In the genomic region with DNA sequence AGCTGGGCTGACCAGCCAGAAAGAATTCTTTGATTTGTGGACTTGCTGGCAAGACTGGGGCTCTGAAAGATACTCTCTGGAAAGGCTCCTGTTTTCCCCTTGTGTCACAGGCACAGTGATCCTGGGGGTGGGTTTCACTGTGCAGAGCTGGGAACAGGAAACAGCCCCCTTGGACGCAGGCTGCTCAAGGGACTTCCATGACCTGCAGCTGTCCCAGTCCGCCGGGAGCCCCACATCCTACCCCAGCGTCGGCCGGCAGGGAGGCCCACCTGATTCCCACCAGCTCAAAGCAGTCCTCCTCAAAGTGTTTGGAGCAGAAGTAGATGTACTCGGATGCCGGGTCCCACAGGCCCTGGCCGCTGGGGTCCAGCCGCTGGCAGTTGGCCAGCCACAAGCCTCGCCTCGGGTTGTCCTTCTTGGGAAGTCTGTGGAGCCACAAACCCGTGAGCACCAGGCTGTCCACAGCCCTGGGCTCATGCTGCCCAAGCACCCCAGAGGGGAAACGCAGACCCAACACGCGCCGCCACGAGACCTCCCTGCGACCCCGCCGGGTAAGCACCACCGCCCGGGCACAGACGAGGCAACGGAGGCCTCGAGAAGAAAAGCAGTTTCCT, we compare ENCODE assay signal across 8 cellular contexts. TPM values are rescaled to one million over a fixed set of nuclear protein-coding genes. Genes with fewer than 3 reads are reported as not detected.
DNase-seq lines count a peak whose midpoint lies in the region; ATAC-seq and TF ChIP-seq lines count a peak whose summit lies in the region.

No MANE protein-coding gene starts in this region.

- H2BK5ac ChIP-seq in IMR-90 (ENCODE audit: low read depth, low read length, poor library complexity, severe bottlenecking) = peak overlapping the region; percentile 84

- CTCF ChIA-PET in IMR-90 (lab: Yijun Ruan, JAX) = no interaction called here

- POLR2A ChIA-PET in IMR-90 (lab: Charles Lee; ENCODE audit: unreplicated experiment) = no interaction called here

- H3K4me1 ChIP-seq in IMR-90 (ENCODE audit: control insufficient read depth, insufficient read depth, low read length) (peaks cover 15% of the 10 kb centered on the region), mucosa of descending colon (ENCODE audit: low read depth) (peaks cover 30% of the 10 kb centered on the region)

- no peak for DNase-seq in IMR-90
- peak in 7 of 61 donors; percentile 40 to 66 (median 57) for DNase-seq in caudate nucleus (lab: John Stamatoyannopoulos, UW)
- no peak for DNase-seq in mucosa of descending colon
- DNase-seq in GF-D8 (lab: John Stamatoyannopoulos, UW) = no peak
- DNase-seq in NCI-H2196 treated with DMSO at 0.1 percent for 48 hours (lab: John Stamatoyannopoulos, UW; ENCODE audit: unreplicated experiment) = no peak
- DNase-seq in NCI-H146 (lab: John Stamatoyannopoulos, UW) = no peak

- peak overlapping the region; percentile 97 for H2AFZ ChIP-seq in IMR-90 (replicated peaks; ENCODE audit: low read length, poor library complexity)

- peak overlapping the region; percentile 93 for H4K5ac ChIP-seq in IMR-90 (ENCODE audit: low read depth, low read length)

- H3K36me3 ChIP-seq in IMR-90 (ENCODE audit: control insufficient read depth, insufficient read depth, low read length) = peaks cover 30% of the 10 kb centered on the region
- H3K36me3 ChIP-seq in mucosa of descending colon (ENCODE audit: low read depth) = no peaks in the 10 kb centered on the region

- peaks cover 19 to 49% of the 10 kb centered on the region in 2 experiments for H3K79me1 ChIP-seq in IMR-90 (ENCODE audit: low read depth in 1 of 2, low read length in 2 of 2)

- 0% methylated on average over 13 of the region's 26 CpGs; no CpG with 5 or more reads in 1 of the 2 experiments for WGBS in IMR-90 (ENCODE audit: extremely low coverage in 2 of 2, insufficient read length in 1 of 2), 2 experiments

- H2BK20ac ChIP-seq in IMR-90 (ENCODE audit: low read depth, low read length) = peak overlapping the region; percentile 26; the same call in 1 of the 2 replicates

- intact Hi-C loops in IMR-90 (cut with micrococcal nuclease) = no loop called here
- intact Hi-C loops in mucosa of descending colon (cut with DNase I, micrococcal nuclease) = no loop called here

- peaks cover 9% of the 10 kb centered on the region; the same call in 1 of the 2 replicates for H4K20me1 ChIP-seq in IMR-90 (ENCODE audit: insufficient read depth, low read length)

- H3K27ac ChIP-seq in IMR-90 (ENCODE audit: insufficient read depth, low read length) (peak overlapping the region; percentile 93), caudate nucleus (ENCODE audit: low read depth, low read length) (peak overlapping the region; percentile 92)

- dilution Hi-C loops in IMR-90 (cut with HindIII; ENCODE audit: low sequenced_read_pairs, unreplicated experiment) = no loop called here

- peak overlapping the region; percentile 100 for H2AK9ac ChIP-seq in IMR-90 (replicated peaks; ENCODE audit: low read depth, low read length, poor library complexity)

- peak overlapping the region; percentile 89 for H4K91ac ChIP-seq in IMR-90 (ENCODE audit: insufficient read depth, low read depth, low read length)

- peak overlapping the region; percentile 93 for H3K23ac ChIP-seq in IMR-90 (ENCODE audit: low read depth, low read length)

- no peaks in the 10 kb centered on the region for H3K27me3 ChIP-seq in IMR-90 (ENCODE audit: control insufficient read depth, insufficient read depth, low read length)

- peak overlapping the region; percentile 93 for H3K4me2 ChIP-seq in IMR-90 (ENCODE audit: low read depth, low read length)

- H2AK5ac ChIP-seq in IMR-90 (ENCODE audit: low read depth, low read length) = peak overlapping the region; percentile 76

- peak overlapping the region; percentile 77 for H3K56ac ChIP-seq in IMR-90 (ENCODE audit: extremely low read depth, insufficient read depth, low read length)

- ATAC-seq in GM18867 (IDR thresholded peaks at IDR 0.05; ENCODE audit: unreplicated experiment) = peak; percentile 2
- peak; percentile 3 for ATAC-seq in IMR-90 (ENCODE audit: low read depth)
- ATAC-seq in mucosa of descending colon = no peak
- ATAC-seq in HG03139 (IDR thresholded peaks at IDR 0.05; ENCODE audit: unreplicated experiment) = no peak

- TF ChIP-seq RAD21 in IMR-90 (IDR thresholded peaks at IDR 0.05; ENCODE audit: low read length) = no peak

- H2BK15ac ChIP-seq in IMR-90 (ENCODE audit: low read depth, low read length) = no peak overlapping the region

- peak overlapping the region; percentile 25; the same call in 1 of the 2 replicates for H3K18ac ChIP-seq in IMR-90 (ENCODE audit: low read depth, low read length)

- H3K14ac ChIP-seq in IMR-90 (replicated peaks; ENCODE audit: low read depth, low read length) = peak overlapping the region; percentile 96

- TF ChIP-seq CTCF in IMR-90 (conservative IDR thresholded peaks at IDR 0.05; ENCODE audit: low read depth, low read length) = no peak
- no peak for TF ChIP-seq CTCF in mucosa of descending colon (IDR thresholded peaks at IDR 0.05)

- in situ Hi-C loops in IMR-90 (cut with MboI; ENCODE audit: low sequenced_read_pairs) = no loop called here

- H4K8ac ChIP-seq in IMR-90 (ENCODE audit: low read depth in 2 of 2, low read length in 2 of 2) = peak overlapping the region; percentile 91 to 97

- H3K4ac ChIP-seq in IMR-90 (ENCODE audit: low read depth, low read length) = peak overlapping the region; percentile 90

- no peak for TF ChIP-seq POLR2A in IMR-90 (IDR thresholded peaks at IDR 0.05; ENCODE audit: low read depth, low read length)

- TSS peak; percentile 47 for BruUV-seq in IMR-90 (replicated peaks; lab: Mats Ljungman, UMichigan)

- H3K4me3 ChIP-seq in IMR-90 (ENCODE audit: insufficient read depth, low read depth, low read length) (peak overlapping the region; percentile 75), mucosa of descending colon (peak overlapping the region; percentile 67)

- peaks cover 13% of the 10 kb centered on the region; the same call in 1 of the 2 replicates for H3K9me1 ChIP-seq in IMR-90 (ENCODE audit: insufficient read depth, low read length)

- H3K9ac ChIP-seq in IMR-90 (ENCODE audit: low read depth, low read length) = peak overlapping the region; percentile 76

- no peak overlapping the region; the same call in 1 of the 2 replicates for H2BK120ac ChIP-seq in IMR-90 (ENCODE audit: low read depth, low read length)

- H3K9me3 ChIP-seq in IMR-90 (ENCODE audit: control insufficient read depth, insufficient read depth, low read length) = no peaks in the 10 kb centered on the region
- H3K9me3 ChIP-seq in mucosa of descending colon = no peaks in the 10 kb centered on the region

TF ChIP-seq in IMR-90, 13 proteins besides CTCF, POLR2A, EP300 and RAD21 (continues in another document):
- TF ChIP-seq NFE2L2 (IDR thresholded peaks at IDR 0.05; ENCODE audit: low read depth, low read length) = no peak
- no peak for TF ChIP-seq MAZ (IDR thresholded peaks at IDR 0.05; ENCODE audit: borderline replicate concordance, low read depth, low read length)
- no peak for TF ChIP-seq CHD1 (IDR thresholded peaks at IDR 0.05; ENCODE audit: low read depth, low read length)
- TF ChIP-seq RFX5 (IDR thresholded peaks at IDR 0.05; ENCODE audit: low read depth, low read length) = no peak
- TF ChIP-seq SMC3 (IDR thresholded peaks at IDR 0.05; ENCODE audit: low read depth, low read length) = no peak
- no peak for TF ChIP-seq CEBPB (IDR thresholded peaks at IDR 0.05; ENCODE audit: low read depth, low read length)
- no peak for TF ChIP-seq MXI1 (IDR thresholded peaks at IDR 0.05; ENCODE audit: borderline replicate concordance, low read depth, low read length)
- no peak for TF ChIP-seq RCOR1 (IDR thresholded peaks at IDR 0.05; ENCODE audit: insufficient replicate concordance, low read length)
- TF ChIP-seq MAFK (IDR thresholded peaks at IDR 0.05; ENCODE audit: low read depth, low read length) = no peak
- TF ChIP-seq FOS (IDR thresholded peaks at IDR 0.05; ENCODE audit: low read depth, low read length) = no peak
- TF ChIP-seq, protein P1, sequence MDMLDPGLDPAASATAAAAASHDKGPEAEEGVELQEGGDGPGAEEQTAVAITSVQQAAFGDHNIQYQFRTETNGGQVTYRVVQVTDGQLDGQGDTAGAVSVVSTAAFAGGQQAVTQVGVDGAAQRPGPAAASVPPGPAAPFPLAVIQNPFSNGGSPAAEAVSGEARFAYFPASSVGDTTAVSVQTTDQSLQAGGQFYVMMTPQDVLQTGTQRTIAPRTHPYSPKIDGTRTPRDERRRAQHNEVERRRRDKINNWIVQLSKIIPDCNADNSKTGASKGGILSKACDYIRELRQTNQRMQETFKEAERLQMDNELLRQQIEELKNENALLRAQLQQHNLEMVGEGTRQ (IDR thresholded peaks at IDR 0.05; ENCODE audit: low read depth, low read length) = no peak

RNA-seq across cellular contexts. Expression of gene THAP7, which starts 0.8 kb away (rescaled TPM):
- total RNA-seq in IMR-90 (2012; rRNA removed) (13.3 and 14.2 TPM in 2 replicates), mucosa of descending colon (10 to 100 TPM; 16.8 to 27.8 (median 19.8) TPM)
- 19.8 and 23.2 TPM in 2 replicates for polyA plus RNA-seq in IMR-90 (2012; rRNA removed)
- 20.8 and 28.8 TPM in 2 replicates for polyA plus RNA-seq in IMR-90 (2012; cell fraction: cytosol; rRNA removed)
- 38.3 and 68.2 TPM in 2 replicates for polyA plus RNA-seq in IMR-90 (2012; cell fraction: nucleus; rRNA removed; ENCODE audit: low replicate concordance)

RNA-seq across cellular contexts. Expression of gene P2RX6, which starts 13.9 kb away (rescaled TPM):
- total RNA-seq in IMR-90 (2012; rRNA removed) = 0.56 and 0.90 TPM in 2 replicates
- polyA plus RNA-seq in IMR-90 (2012; rRNA removed) = 1.4 and 1.6 TPM in 2 replicates
- 1.0 and 1.2 TPM in 2 replicates for polyA plus RNA-seq in IMR-90 (2012; cell fraction: cytosol; rRNA removed)
- polyA plus RNA-seq in IMR-90 (2012; cell fraction: nucleus; rRNA removed; ENCODE audit: low replicate concordance) = 16.1 and 24.8 TPM in 2 replicates
- total RNA-seq in mucosa of descending colon = 1 to 10 TPM; 1.4 to 1.6 (median 1.4) TPM

RNA-seq across cellular contexts. Expression of gene LZTR1, which starts 19.0 kb away (rescaled TPM):
- 19.2 and 22.8 TPM in 2 replicates for total RNA-seq in IMR-90 (2012; rRNA removed)
- polyA plus RNA-seq in IMR-90 (2012; rRNA removed) = 41.3 and 43.8 TPM in 2 replicates
- 11.2 and 23.0 TPM in 2 replicates for polyA plus RNA-seq in IMR-90 (2012; cell fraction: cytosol; rRNA removed)
- 241 and 472 TPM in 2 replicates for polyA plus RNA-seq in IMR-90 (2012; cell fraction: nucleus; rRNA removed; ENCODE audit: low replicate concordance)
- total RNA-seq in mucosa of descending colon = 10 to 100 TPM; 42.9 to 71.3 (median 43.6) TPM

RNA-seq across cellular contexts. Expression of gene SLC7A4, which starts 31.3 kb away (rescaled TPM):
- not detected in 2 replicates for total RNA-seq in IMR-90 (2012; rRNA removed)
- 0.03 and 0.06 TPM in 2 replicates for polyA plus RNA-seq in IMR-90 (2012; rRNA removed)
- 0.10 TPM in 1 of 2 replicates, not detected in the other for polyA plus RNA-seq in IMR-90 (2012; cell fraction: cytosol; rRNA removed)
- polyA plus RNA-seq in IMR-90 (2012; cell fraction: nucleus; rRNA removed; ENCODE audit: low replicate concordance) = 0.03 TPM in 2 replicates
- total RNA-seq in mucosa of descending colon = 1 to 10 TPM; 1.4 to 4.0 (median 2.4) TPM

RNA-seq across cellular contexts. Expression of gene AIFM3, which starts 34.0 kb away (rescaled TPM):
- under 0.01 and 0.18 TPM in 2 replicates for total RNA-seq in IMR-90 (2012; rRNA removed)
- polyA plus RNA-seq in IMR-90 (2012; rRNA removed) = 0.09 TPM in 2 replicates
- 0.20 TPM in 1 of 2 replicates, not detected in the other for polyA plus RNA-seq in IMR-90 (2012; cell fraction: cytosol; rRNA removed)
- polyA plus RNA-seq in IMR-90 (2012; cell fraction: nucleus; rRNA removed; ENCODE audit: low replicate concordance) = 0.83 and 1.3 TPM in 2 replicates
- 100 to 1,000 TPM in 2 of 3 donors, 10 to 100 TPM in 1; 73.1 to 239 (median 181) TPM for total RNA-seq in mucosa of descending colon

Comparison
In these comparisons a context has a peak if more than half of its experiments do, and no peak if none do; other contexts are left out.
1. ATAC-seq: peak in GM18867 (single experiment) and IMR-90 (single experiment); none in mucosa of descending colon (single experiment) and HG03139 (single experiment).